Comparison of ENCODE assay signal across 13 cellular contexts in the genomic region with DNA sequence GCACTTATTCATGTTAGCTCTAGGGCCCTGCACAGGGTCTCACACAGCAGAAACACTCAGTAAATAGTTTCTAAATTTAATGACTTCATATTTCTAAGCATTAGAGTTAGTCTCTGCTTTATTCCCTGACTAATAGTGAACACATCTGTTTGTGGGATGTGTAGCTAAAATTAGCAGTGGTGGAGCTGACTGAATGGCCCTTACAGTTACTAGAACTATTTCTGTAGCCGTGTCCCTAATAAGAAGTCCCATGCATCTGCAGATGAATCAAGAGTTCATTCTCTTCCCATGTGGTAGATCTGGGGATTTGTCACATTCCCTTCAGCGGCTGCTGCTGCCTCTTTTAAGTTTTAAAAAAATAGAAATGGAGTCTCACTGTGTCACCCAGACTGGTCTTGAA. TPM values are rescaled to one million over a fixed set of nuclear protein-coding genes. Genes with fewer than 3 reads are reported as not detected.
DNase-seq lines count a peak whose midpoint lies in the region; ATAC-seq and TF ChIP-seq lines count a peak whose summit lies in the region.
"Had no signal": no experiment of that assay in that cellular context is flagged by ENCODE, and none has a peak within 500 bp of the region (broad histone marks: within the 10 kb centered on the region; RNA-seq: fewer than 3 reads in every experiment).

No MANE protein-coding gene starts in this region.

- no peaks in the 10 kb centered on the region for H3K9me3 Mint-ChIP-seq in naive B cell
- H3K9me3 Mint-ChIP-seq: T-cell had no signal

- H3K27ac Mint-ChIP-seq in naive B cell = peak overlapping the region; percentile 30 to 90 (median 87)
- H3K27ac Mint-ChIP-seq: T-cell had no signal

- DNase-seq in Right ventricle myocardium inferior (ENCODE audit: missing footprints) (no peak), cardiac septum (ENCODE audit: low spot score) (no peak), naive B cell (no peak), mucosa of descending colon (no peak)
- no peak for DNase-seq in stimulated activated CD4-positive, alpha-beta T cell treated with anti-CD3 and anti-CD28 coated beads, Interleukin-12 subunit alpha, Interleukin-12 subunit beta, amount 100 ng/mL, for 4 hours
- DNase-seq: activated T-cell treated with anti-CD3 and anti-CD28 coated beads, Interleukin-2, amount 50 U/mL, for 48 hours; dorsolateral prefrontal cortex; NCI-H748 treated with DMSO at 0.1 percent for 48 hours; T-cell had no signal

- peak overlapping the region; percentile 34 to 38 for H3K27ac ChIP-seq in esophagus (ENCODE audit: low read depth in 2 of 2, low read length in 1 of 2)
- H3K27ac ChIP-seq: C4-2B had no signal

- H3K27me3 Mint-ChIP-seq in naive B cell = no peaks in the 10 kb centered on the region
- H3K27me3 Mint-ChIP-seq: T-cell had no signal

- intact Hi-C loops in Right ventricle myocardium inferior (cut with DNase I) = no loop called here
- intact Hi-C loops in cardiac septum (cut with DNase I) = no loop called here
- intact Hi-C loops in mucosa of descending colon (cut with DNase I, micrococcal nuclease) = no loop called here

- H3K4me1 Mint-ChIP-seq in naive B cell = peaks cover 44 to 66% (median 66%) of the 10 kb centered on the region in 3 donors

- WGBS in esophagus, 2 donors = 47 to 48% methylated on average over 2 of the region's 2 CpGs

- no peaks in the 10 kb centered on the region for H3K27me3 ChIP-seq in esophagus (ENCODE audit: control insufficient read depth in 1 of 2, insufficient read depth in 2 of 2, low read length in 2 of 2)
- H3K27me3 ChIP-seq: dorsolateral prefrontal cortex had no signal

- H3K36me3 ChIP-seq in esophagus (ENCODE audit: control insufficient read depth in 2 of 2, insufficient read depth in 2 of 2, low read length in 1 of 2) = peaks cover 6 to 7% of the 10 kb centered on the region in 2 donors
- no peaks in the 10 kb centered on the region for H3K36me3 ChIP-seq in mucosa of descending colon (ENCODE audit: low read depth)

- H3K9me3 ChIP-seq in esophagus (ENCODE audit: control insufficient read depth in 2 of 2, insufficient read depth in 1 of 2, low read depth in 1 of 2, low read length in 1 of 2) (no peaks in the 10 kb centered on the region), mucosa of descending colon (no peaks in the 10 kb centered on the region)

- H3K4me3 ChIP-seq in esophagus (ENCODE audit: low read depth in 1 of 2, low read length in 2 of 2) (no peak overlapping the region), mucosa of descending colon (no peak overlapping the region)
- H3K4me3 ChIP-seq: dorsolateral prefrontal cortex had no signal

- H3K4me3 Mint-ChIP-seq in naive B cell = peak overlapping the region in 3 of 8 donors; percentile 6 to 37 (median 7)
- H3K4me3 Mint-ChIP-seq: T-cell had no signal

- TF ChIP-seq CTCF in mucosa of descending colon (IDR thresholded peaks at IDR 0.05) = no peak

- peaks cover 35 to 36% of the 10 kb centered on the region in 2 donors for H3K36me3 Mint-ChIP-seq in naive B cell

- peaks cover 2% of the 10 kb centered on the region in 2 donors for H3K4me1 ChIP-seq in esophagus (ENCODE audit: control insufficient read depth in 2 of 2, insufficient read depth in 2 of 2, low read length in 1 of 2)
- H3K4me1 ChIP-seq in mucosa of descending colon (ENCODE audit: low read depth) = peaks cover 4% of the 10 kb centered on the region

- peak; percentile 49 for ATAC-seq in Right ventricle myocardium inferior
- no peak for ATAC-seq in naive B cell (ENCODE audit: low read depth in 2 of 2)
- no peak for ATAC-seq in GM18873 (IDR thresholded peaks at IDR 0.05; ENCODE audit: low FRiP score, unreplicated experiment)
- ATAC-seq in HG03439 (IDR thresholded peaks at IDR 0.05; ENCODE audit: unreplicated experiment) = no peak
- no peak for ATAC-seq in mucosa of descending colon
- ATAC-seq: T-cell had no signal

RNA-seq across cellular contexts. Expression of gene MAP3K8, which starts 11.7 kb away (rescaled TPM):
- total RNA-seq in Right ventricle myocardium inferior (6.7 TPM), cardiac septum (6.1 TPM), mucosa of descending colon (10 to 100 TPM; 12.3 to 20.3 (median 18.1) TPM)
- polyA plus RNA-seq in esophagus (10 to 100 TPM; 13.7 to 20.1 TPM), naive B cell (ENCODE audit: low read depth in 6 of 6) (100 to 1,000 TPM in 2 of 6 donors, 10 to 100 TPM in 4; 75.2 to 122 (median 90.8) TPM)
